18 cellular contexts compared by ENCODE assay signal in genomic region chr11:94708642-94709041, GRCh38. TPM values are rescaled to one million over a fixed set of nuclear protein-coding genes. Genes with fewer than 3 reads are reported as not detected.
DNase-seq lines count a peak whose midpoint lies in the region; ATAC-seq and TF ChIP-seq lines count a peak whose summit lies in the region.
"Had no signal": no experiment of that assay in that cellular context is flagged by ENCODE, and none has a peak within 500 bp of the region (broad histone marks: within the 10 kb centered on the region; RNA-seq: fewer than 3 reads in every experiment).

No MANE protein-coding gene starts in this region.

- peaks cover 4% of the 10 kb centered on the region; the same call in 1 of the 2 replicates for H3K4me1 ChIP-seq in Panc1 (ENCODE audit: control insufficient read depth, insufficient read depth, low read length)
- no peaks in the 10 kb centered on the region for H3K4me1 ChIP-seq in prostate gland (replicated peaks)
- H3K4me1 ChIP-seq: HAP-1, SJSA1 had no signal

- H3K4me3 ChIP-seq in Panc1 (ENCODE audit: low read depth in 2 of 2, low read length in 2 of 2) (no peak overlapping the region), prostate gland (no peak overlapping the region)
- H3K4me3 ChIP-seq: HAP-1, SJSA1 had no signal

- peak; percentile 62; the same call in 1 of the 2 replicates for ATAC-seq in Panc1

- H3K36me3 ChIP-seq in Panc1 (ENCODE audit: control insufficient read depth, insufficient read depth, low read length) (no peaks in the 10 kb centered on the region), prostate gland (no peaks in the 10 kb centered on the region)
- H3K36me3 ChIP-seq: HAP-1, SJSA1 had no signal

- H3K27ac ChIP-seq in Panc1 (ENCODE audit: low read length) (no peak overlapping the region), epithelial cell of prostate (peak overlapping the region; percentile 98), prostate gland (no peak overlapping the region)
- H3K27ac ChIP-seq: HL-60, SJSA1 had no signal

- POLR2A ChIA-PET in Panc1 (lab: Charles Lee): no interaction called here

- no peaks in the 10 kb centered on the region for H3K9me3 ChIP-seq in Panc1 (ENCODE audit: control insufficient read depth, insufficient read depth, low read depth, low read length)
- no peaks in the 10 kb centered on the region for H3K9me3 ChIP-seq in prostate gland
- H3K9me3 ChIP-seq: Caco-2, HAP-1, SJSA1 had no signal

- TF ChIP-seq POLR2A in prostate gland (IDR thresholded peaks at IDR 0.05): no peak

- no TSS peak for BruUV-seq in Panc1 (replicated peaks; lab: Mats Ljungman, UMichigan)

- intact Hi-C loops in Panc1 (cut with micrococcal nuclease; ENCODE audit: unreplicated experiment) (no loop called here), prostate gland (cut with DNase I) (no loop called here)

- no peaks in the 10 kb centered on the region for H3K27me3 ChIP-seq in Panc1 (ENCODE audit: control insufficient read depth, insufficient read depth, low read length)
- H3K27me3 ChIP-seq in prostate gland (replicated peaks; ENCODE audit: insufficient read depth): no peaks in the 10 kb centered on the region
- H3K27me3 ChIP-seq: SJSA1 had no signal

- WGBS in prostate gland: 21% methylated on average over 4 of the region's 4 CpGs

- CTCF ChIA-PET in Panc1 (lab: Charles Lee): no interaction called here

- no peak for TF ChIP-seq CTCF in Panc1 (IDR thresholded peaks at IDR 0.05)
- TF ChIP-seq CTCF in prostate gland (IDR thresholded peaks at IDR 0.05): no peak

- in situ Hi-C loops in Panc1 (cut with HindIII; ENCODE audit: low pct_unique_long_range_greater_than_20kb, low sequenced_read_pairs): no loop called here

- DNase-seq in DMS53 (lab: John Stamatoyannopoulos, UW): peak; percentile 67
- DNase-seq in Panc1 (ENCODE audit: low read depth, low spot score): no peak
- DNase-seq in epithelial cell of prostate (ENCODE audit: low read depth, low spot score): no peak
- DNase-seq in prostate gland (ENCODE audit: low spot score): peak; percentile 34
- no peak for DNase-seq in activated CD4-positive, alpha-beta T cell treated with anti-CD3 and anti-CD28 coated beads for 4 hours
- no peak for DNase-seq in AG08395 (ENCODE audit: low spot score)
- DNase-seq in stimulated activated CD4-positive, alpha-beta T cell treated with anti-CD3 and anti-CD28 coated beads, Interleukin-4, amount 100 ng/mL, for 1 hour: no peak
- DNase-seq: ACHN; Caco-2; CD4-positive, CD25-positive, alpha-beta regulatory T cell; DMS79; NCI-H1436; NCI-H2029; NCI-H2171 treated with DMSO at 0.1 percent for 48 hours; NCI-H774 had no signal

RNA-seq across cellular contexts. Expression of gene AMOTL1, which starts 59.5 kb away (rescaled TPM):
- total RNA-seq in Panc1 (2021; ENCODE audit: unreplicated experiment) (16.0 TPM), prostate gland (10 to 100 TPM; 49.2 to 67.2 TPM)
- polyA plus RNA-seq in Panc1 (2012; ENCODE audit: insufficient read length): 9.2 TPM

Comparison
In these comparisons a context has a peak if more than half of its experiments do, and no peak if none do; other contexts are left out.
1. DNase-seq: peak in DMS53 (single experiment) and prostate gland (single experiment); none in Panc1 (single experiment), epithelial cell of prostate (single experiment), activated CD4-positive, alpha-beta T cell treated with anti-CD3 and anti-CD28 coated beads for 4 hours (0 of 2), AG08395 (single experiment) and stimulated activated CD4-positive, alpha-beta T cell treated with anti-CD3 and anti-CD28 coated beads, Interleukin-4, amount 100 ng/mL, for 1 hour (single experiment).